ENCODE assay signal across 29 cellular contexts in genomic region chr13:93473441-93474270, GRCh38.
DNase-seq lines count a peak whose midpoint lies in the region; ATAC-seq and TF ChIP-seq lines count a peak whose summit lies in the region.
"Had no signal": no experiment of that assay in that cellular context is flagged by ENCODE, and none has a peak within 500 bp of the region (broad histone marks: within the 10 kb centered on the region; RNA-seq: fewer than 3 reads in every experiment).

No MANE protein-coding gene starts in this region.

- peaks cover 18% of the 10 kb centered on the region for H3K4me1 ChIP-seq in GM23248 (ENCODE audit: insufficient read depth)
- H3K4me1 ChIP-seq: esophagus squamous epithelium, suprapubic skin had no signal

- H3K4me3 ChIP-seq in GM23248, result no peak overlapping the region
- H3K4me3 ChIP-seq: esophagus squamous epithelium, ovary, SK-N-MC, suprapubic skin had no signal

- H3K9ac ChIP-seq in GM23248, result no peak overlapping the region

- H4K20me1 ChIP-seq in GM23248 (ENCODE audit: insufficient read depth), result no peaks in the 10 kb centered on the region

- WGBS in GM23248 (ENCODE audit: low coverage in 1 of 2, low lambda C conversion rate in 2 of 2, missing lambda C conversion rate in 2 of 2), 2 experiments, result 46 to 47% methylated on average over 5 of the region's 5 CpGs

- H3K27ac Mint-ChIP-seq in osteocyte (ENCODE audit: unreplicated experiment), result peak overlapping the region; percentile 32
- H3K27ac Mint-ChIP-seq: activated CD8-positive, alpha-beta T cell treated with anti-CD3 and anti-CD28 coated beads for 36 hours; activated naive CD4-positive, alpha-beta T cell treated with anti-CD3 and anti-CD28 coated beads, Interleukin-2, amount 50 U/mL, for 24 hours; activated T-helper 17 cell treated with anti-CD3 and anti-CD28 coated beads, Interleukin-2, amount 50 U/mL, for 72 hours; HFFc6; naive thymus-derived CD4-positive, alpha-beta T cell; stimulated activated memory B cell treated with anti-CD40 and anti-IgM and Interleukin-4, amounts not matched to agents 10 μg/mL and 1 μg/mL and 100 μg/mL, for 72 hours; T-helper 17 cell had no signal

- no peak overlapping the region for H3K27ac ChIP-seq in GM23248
- H3K27ac ChIP-seq: esophagus squamous epithelium, ovary, SK-N-MC, suprapubic skin had no signal

- no peaks in the 10 kb centered on the region for H3K36me3 ChIP-seq in GM23248 (ENCODE audit: low read depth)
- H3K36me3 ChIP-seq: esophagus squamous epithelium, ovary, suprapubic skin had no signal

- H3K4me2 ChIP-seq in GM23248 (ENCODE audit: unreplicated experiment), result no peak overlapping the region

- DNase-seq in GM23248, result peak; percentile 8
- peak; percentile 3 for DNase-seq in M059J (ENCODE audit: low read depth)
- peak; percentile 15 for DNase-seq in fibroblast of gingiva (ENCODE audit: low read depth)
- DNase-seq in osteocyte (ENCODE audit: extremely low spot score, unreplicated experiment), result no peak
- no peak for DNase-seq in GDM1 (lab: John Stamatoyannopoulos, UW)
- DNase-seq in medulla oblongata (ENCODE audit: extremely low spot score), result no peak
- DNase-seq in HT-29 (ENCODE audit: low spot score), result no peak
- DNase-seq: activated CD8-positive, alpha-beta T cell treated with anti-CD3 and anti-CD28 coated beads for 36 hours; anterior cingulate cortex; Calu3; dermis blood vessel endothelial cell; esophagus squamous epithelium; HFFc6; hippocampal formation; Kasumi-1; naive thymus-derived CD4-positive, alpha-beta T cell; NCI-H187; NCI-H2171 treated with DMSO at 0.1 percent for 48 hours; NCI-H526; ovary; retina; stimulated activated CD4-positive, alpha-beta T cell treated with anti-CD3 and anti-CD28 coated beads, Interleukin-4, amount 100 ng/mL, for 4 hours; T-helper 17 cell had no signal

- ATAC-seq in HG03175 (IDR thresholded peaks at IDR 0.05; ENCODE audit: unreplicated experiment), result no peak
- ATAC-seq: activated CD8-positive, alpha-beta T cell treated with anti-CD3 and anti-CD28 coated beads for 36 hours; activated T-helper 17 cell treated with anti-CD3 and anti-CD28 coated beads, Interleukin-2, amount 50 U/mL, for 72 hours; naive thymus-derived CD4-positive, alpha-beta T cell; stimulated activated memory B cell treated with anti-CD40 and anti-IgM and Interleukin-4, amounts not matched to agents 10 μg/mL and 1 μg/mL and 100 μg/mL, for 72 hours; T-helper 17 cell had no signal

- no peak overlapping the region for H3K4me3 Mint-ChIP-seq in osteocyte (ENCODE audit: unreplicated experiment)
- H3K4me3 Mint-ChIP-seq: activated CD8-positive, alpha-beta T cell treated with anti-CD3 and anti-CD28 coated beads for 36 hours; activated naive CD4-positive, alpha-beta T cell treated with anti-CD3 and anti-CD28 coated beads, Interleukin-2, amount 50 U/mL, for 24 hours; activated T-helper 17 cell treated with anti-CD3 and anti-CD28 coated beads, Interleukin-2, amount 50 U/mL, for 72 hours; HFFc6; naive thymus-derived CD4-positive, alpha-beta T cell; stimulated activated memory B cell treated with anti-CD40 and anti-IgM and Interleukin-4, amounts not matched to agents 10 μg/mL and 1 μg/mL and 100 μg/mL, for 72 hours; T-helper 17 cell had no signal

- H2AFZ ChIP-seq in GM23248, result no peak overlapping the region

- H3K27me3 ChIP-seq in GM23248 (replicated peaks; ENCODE audit: insufficient read depth), result no peaks in the 10 kb centered on the region
- H3K27me3 ChIP-seq: esophagus squamous epithelium, ovary, suprapubic skin had no signal

- H3K9me3 ChIP-seq in GM23248 (ENCODE audit: low read depth), result no peaks in the 10 kb centered on the region
- H3K9me3 ChIP-seq: ovary had no signal

- H3K9me3 Mint-ChIP-seq in osteocyte (ENCODE audit: unreplicated experiment), result peaks cover 10% of the 10 kb centered on the region

- H3K4me1 Mint-ChIP-seq in osteocyte (ENCODE audit: unreplicated experiment), result peaks cover 28% of the 10 kb centered on the region
- H3K4me1 Mint-ChIP-seq: activated naive CD4-positive, alpha-beta T cell treated with anti-CD3 and anti-CD28 coated beads, Interleukin-2, amount 50 U/mL, for 24 hours; activated T-helper 17 cell treated with anti-CD3 and anti-CD28 coated beads, Interleukin-2, amount 50 U/mL, for 72 hours; naive thymus-derived CD4-positive, alpha-beta T cell; stimulated activated memory B cell treated with anti-CD40 and anti-IgM and Interleukin-4, amounts not matched to agents 10 μg/mL and 1 μg/mL and 100 μg/mL, for 72 hours; T-helper 17 cell had no signal

- no peaks in the 10 kb centered on the region for H3K9me2 ChIP-seq in GM23248 (ENCODE audit: insufficient read depth)

- H3K36me3 Mint-ChIP-seq in osteocyte (ENCODE audit: unreplicated experiment), result peaks cover 7% of the 10 kb centered on the region
- H3K36me3 Mint-ChIP-seq: activated naive CD4-positive, alpha-beta T cell treated with anti-CD3 and anti-CD28 coated beads, Interleukin-2, amount 50 U/mL, for 24 hours; naive thymus-derived CD4-positive, alpha-beta T cell; stimulated activated memory B cell treated with anti-CD40 and anti-IgM and Interleukin-4, amounts not matched to agents 10 μg/mL and 1 μg/mL and 100 μg/mL, for 72 hours had no signal

- in situ Hi-C loops in GM23248 (cut with MboI), result no loop called here

- H3K27me3 Mint-ChIP-seq in osteocyte (ENCODE audit: unreplicated experiment), result no peaks in the 10 kb centered on the region
- H3K27me3 Mint-ChIP-seq: activated CD8-positive, alpha-beta T cell treated with anti-CD3 and anti-CD28 coated beads for 36 hours; activated T-helper 17 cell treated with anti-CD3 and anti-CD28 coated beads, Interleukin-2, amount 50 U/mL, for 72 hours; naive thymus-derived CD4-positive, alpha-beta T cell; stimulated activated memory B cell treated with anti-CD40 and anti-IgM and Interleukin-4, amounts not matched to agents 10 μg/mL and 1 μg/mL and 100 μg/mL, for 72 hours; T-helper 17 cell had no signal

- no peak for TF ChIP-seq CTCF in osteocyte (IDR thresholded peaks at IDR 0.05)

- H3K79me2 ChIP-seq in GM23248 (ENCODE audit: insufficient read depth), result no peaks in the 10 kb centered on the region

- no peaks in the 10 kb centered on the region for H3F3A ChIP-seq in GM23248 (ENCODE audit: insufficient read depth)

Comparison
In these comparisons a context has a peak if more than half of its experiments do, and no peak if none do; other contexts are left out.
1. DNase-seq: peak in GM23248 (single experiment), M059J (single experiment) and fibroblast of gingiva (single experiment); none in osteocyte (single experiment), GDM1 (single experiment), medulla oblongata (single experiment) and HT-29 (single experiment).